In genomic region chr7:130843703-130844102, GRCh38 we compare ENCODE assay signal across 19 cellular contexts.
"Had no signal": no experiment of that assay in that cellular context is flagged by ENCODE, and none has a peak within 500 bp of the region (broad histone marks: within the 10 kb centered on the region; RNA-seq: fewer than 3 reads in every experiment).

No MANE protein-coding gene starts in this region.

- DNase-seq: effector memory CD8-positive, alpha-beta T cell; esophagus squamous epithelium; immature natural killer cell; left colon; left ventricle myocardium superior; mesendoderm; naive B cell; nephron progenitor cell; psoas muscle; retina; right lobe of liver; stimulated activated CD4-positive, alpha-beta T cell treated with anti-CD3 and anti-CD28 coated beads, Interleukin-4, amount 100 ng/mL, for 1 hour; stimulated activated naive B cell treated with anti-CD40 and anti-IgM and Interleukin-4, amounts not matched to agents 10 μg/mL and 1 μg/mL and 100 μg/mL, for 72 hours; stimulated activated naive CD8-positive, alpha-beta T cell treated with anti-CD3 and anti-CD28 coated beads, Interleukin-15, amount 100 ng/mL, for 72 hours; transverse colon had no signal

- H3K27ac ChIP-seq: esophagus squamous epithelium, neutrophil, psoas muscle, right lobe of liver, thoracic aorta, transverse colon had no signal

- H3K4me3 ChIP-seq: esophagus squamous epithelium, lung, psoas muscle, right lobe of liver, thoracic aorta, transverse colon had no signal

- H3K27me3 ChIP-seq: neutrophil, right lobe of liver, transverse colon had no signal

- H3K9me3 Mint-ChIP-seq: dendritic cell treated with granulocyte-macrophage colony-stimulating factor and Interleukin-4, amounts not matched to agents 40 ng/mL and 50 ng/mL, for 4 days; effector memory CD8-positive, alpha-beta T cell; immature natural killer cell; naive B cell; stimulated activated naive CD8-positive, alpha-beta T cell treated with anti-CD3 and anti-CD28 coated beads, Interleukin-15, amount 100 ng/mL, for 72 hours had no signal

- H3K4me1 ChIP-seq: psoas muscle, right lobe of liver, transverse colon had no signal

- H3K36me3 ChIP-seq: esophagus squamous epithelium, neutrophil, right lobe of liver, thoracic aorta, transverse colon had no signal

- H3K27ac Mint-ChIP-seq: dendritic cell treated with granulocyte-macrophage colony-stimulating factor and Interleukin-4, amounts not matched to agents 40 ng/mL and 50 ng/mL, for 4 days; effector memory CD8-positive, alpha-beta T cell; immature natural killer cell; naive B cell; nephron progenitor cell; stimulated activated naive B cell treated with anti-CD40 and anti-IgM and Interleukin-4, amounts not matched to agents 10 μg/mL and 1 μg/mL and 100 μg/mL, for 72 hours had no signal

- H3K9me3 ChIP-seq: esophagus squamous epithelium, neutrophil, psoas muscle, right lobe of liver, thoracic aorta, transverse colon had no signal

- H3K4me3 Mint-ChIP-seq: dendritic cell treated with granulocyte-macrophage colony-stimulating factor and Interleukin-4, amounts not matched to agents 40 ng/mL and 50 ng/mL, for 4 days; effector memory CD8-positive, alpha-beta T cell; immature natural killer cell; nephron progenitor cell; stimulated activated naive B cell treated with anti-CD40 and anti-IgM and Interleukin-4, amounts not matched to agents 10 μg/mL and 1 μg/mL and 100 μg/mL, for 72 hours; stimulated activated naive CD8-positive, alpha-beta T cell treated with anti-CD3 and anti-CD28 coated beads, Interleukin-15, amount 100 ng/mL, for 72 hours had no signal

- H3K27me3 Mint-ChIP-seq: dendritic cell treated with granulocyte-macrophage colony-stimulating factor and Interleukin-4, amounts not matched to agents 40 ng/mL and 50 ng/mL, for 4 days; stimulated activated naive B cell treated with anti-CD40 and anti-IgM and Interleukin-4, amounts not matched to agents 10 μg/mL and 1 μg/mL and 100 μg/mL, for 72 hours had no signal

- H3K36me3 Mint-ChIP-seq: immature natural killer cell, naive B cell had no signal
